8 cellular contexts compared by ENCODE assay signal in genomic region chr7:140229591-140230516, GRCh38. TPM values are rescaled to one million over a fixed set of nuclear protein-coding genes. Genes with fewer than 3 reads are reported as not detected.
DNase-seq lines count a peak whose midpoint lies in the region; ATAC-seq and TF ChIP-seq lines count a peak whose summit lies in the region.

No MANE protein-coding gene starts in this region.

- no peaks in the 10 kb centered on the region for H3K9me3 ChIP-seq in osteoblast (ENCODE audit: low read depth, low read length)
- H3K9me3 ChIP-seq in MG63: no peaks in the 10 kb centered on the region

- H3K36me3 ChIP-seq in BJ (ENCODE audit: control insufficient read depth, insufficient read depth, low read length) (no peaks in the 10 kb centered on the region), osteoblast (ENCODE audit: insufficient read depth, low read length) (no peaks in the 10 kb centered on the region), MG63 (no peaks in the 10 kb centered on the region)

- H3K4me3 ChIP-seq in BJ (ENCODE audit: low read depth, low read length) (peak overlapping the region; percentile 35), epithelial cell of proximal tubule (ENCODE audit: low read depth, low read length) (peak overlapping the region; percentile 64), osteoblast (ENCODE audit: insufficient read depth, low read length) (peak overlapping the region; percentile 69), MG63 (no peak overlapping the region)

- ATAC-seq in HG02759 (IDR thresholded peaks at IDR 0.05; ENCODE audit: unreplicated experiment) (peak; percentile 22), HG03159 (IDR thresholded peaks at IDR 0.05; ENCODE audit: unreplicated experiment) (no peak)
- ATAC-seq in activated CD8-positive, alpha-beta T cell treated with anti-CD3 and anti-CD28 coated beads, Interleukin-2, amount 10 ng/mL, durations not matched to agents 7 days and 5 days: peak; percentile 54

- peaks cover 46% of the 10 kb centered on the region for H3K4me1 Mint-ChIP-seq in activated CD8-positive, alpha-beta T cell treated with anti-CD3 and anti-CD28 coated beads, Interleukin-2, amount 10 ng/mL, durations not matched to agents 7 days and 5 days (ENCODE audit: low read depth)

- DNase-seq in BJ (ENCODE audit: low read depth): no peak
- DNase-seq in activated CD8-positive, alpha-beta T cell treated with anti-CD3 and anti-CD28 coated beads, Interleukin-2, amount 10 ng/mL, durations not matched to agents 7 days and 5 days: peak; percentile 72
- DNase-seq in epithelial cell of proximal tubule (ENCODE audit: low read depth): no peak
- no peak for DNase-seq in osteoblast (ENCODE audit: insufficient read length, low spot score, missing footprints)
- peak; percentile 53 for DNase-seq in ureter (ENCODE audit: low spot score)
- no peak for DNase-seq in MG63

- H4K20me1 ChIP-seq in osteoblast (ENCODE audit: insufficient read depth, low read length): no peaks in the 10 kb centered on the region

- CTCF ChIA-PET in BJ (lab: Yijun Ruan, JAX): interaction anchor here (1.4 kb wide), 1 partner anchor 97 kb away, joined by 3 read pairs; no protein-coding TSS in a partner anchor
- CTCF ChIA-PET in activated CD8-positive, alpha-beta T cell treated with anti-CD3 and anti-CD28 coated beads, Interleukin-2, amount 10 ng/mL, durations not matched to agents 7 days and 5 days (lab: Charles Lee): interaction anchor here (0.8 to 2.0 kb wide), 6 partner anchors 17 to 54 kb away, joined by 3 to 8 read pairs (median 5); no protein-coding TSS in a partner anchor

- H3K27ac ChIP-seq in osteoblast (ENCODE audit: low read depth, low read length): no peak overlapping the region

- H3K36me3 Mint-ChIP-seq in activated CD8-positive, alpha-beta T cell treated with anti-CD3 and anti-CD28 coated beads, Interleukin-2, amount 10 ng/mL, durations not matched to agents 7 days and 5 days (ENCODE audit: low read depth): peaks cover 7% of the 10 kb centered on the region

- H3K4me1 ChIP-seq in osteoblast (ENCODE audit: insufficient read depth, low read length): peaks cover 5% of the 10 kb centered on the region

- H3K27me3 ChIP-seq in BJ (ENCODE audit: control insufficient read depth, insufficient read depth, low read length) (peaks cover 16% of the 10 kb centered on the region), osteoblast (ENCODE audit: insufficient read depth, low read length) (peaks cover 40% of the 10 kb centered on the region), MG63 (no peaks in the 10 kb centered on the region)

- H3K4me3 Mint-ChIP-seq in activated CD8-positive, alpha-beta T cell treated with anti-CD3 and anti-CD28 coated beads, Interleukin-2, amount 10 ng/mL, durations not matched to agents 7 days and 5 days: peak overlapping the region; percentile 85

- POLR2A ChIA-PET in BJ (lab: Charles Lee): no interaction called here
- POLR2A ChIA-PET in activated CD8-positive, alpha-beta T cell treated with anti-CD3 and anti-CD28 coated beads, Interleukin-2, amount 10 ng/mL, durations not matched to agents 7 days and 5 days (lab: Charles Lee): interaction anchor here (0.7 to 2.9 kb wide), 11 partner anchors 9 to 249 kb away, joined by 3 to 25 read pairs (median 5); partner anchors contain the start of gene KDM7A

- peak overlapping the region; percentile 96 for H3K27ac Mint-ChIP-seq in activated CD8-positive, alpha-beta T cell treated with anti-CD3 and anti-CD28 coated beads, Interleukin-2, amount 10 ng/mL, durations not matched to agents 7 days and 5 days

- H3K79me2 ChIP-seq in osteoblast (ENCODE audit: insufficient read depth, low read length): no peaks in the 10 kb centered on the region

- H3K27me3 Mint-ChIP-seq in activated CD8-positive, alpha-beta T cell treated with anti-CD3 and anti-CD28 coated beads, Interleukin-2, amount 10 ng/mL, durations not matched to agents 7 days and 5 days (ENCODE audit: low read depth): peaks cover 2% of the 10 kb centered on the region

- TF ChIP-seq CTCF in BJ (IDR thresholded peaks at IDR 0.05; ENCODE audit: insufficient read depth, low read depth, low read length) (no peak), epithelial cell of proximal tubule (conservative IDR thresholded peaks at IDR 0.05; ENCODE audit: low read depth, low read length) (no peak), osteoblast (IDR thresholded peaks at IDR 0.05; ENCODE audit: extremely low read depth, low read depth, low read length) (no peak)

- H3K4me2 ChIP-seq in osteoblast (ENCODE audit: insufficient read depth, low read length): peak overlapping the region; percentile 89

- peak overlapping the region; percentile 15 for H2AFZ ChIP-seq in osteoblast (ENCODE audit: low read length)

- no peaks in the 10 kb centered on the region for H3K9me3 Mint-ChIP-seq in activated CD8-positive, alpha-beta T cell treated with anti-CD3 and anti-CD28 coated beads, Interleukin-2, amount 10 ng/mL, durations not matched to agents 7 days and 5 days (ENCODE audit: insufficient read depth)

RNA-seq across cellular contexts. Expression of gene KDM7A, which starts 53.1 kb away (rescaled TPM):
- polyA plus RNA-seq in BJ (2011; rRNA removed): 2.9 and 4.3 TPM in 2 replicates
- polyA minus RNA-seq in BJ (2011; rRNA and poly(A)+ RNA removed): 3.6 and 8.7 TPM in 2 replicates
- total RNA-seq in activated CD8-positive, alpha-beta T cell treated with anti-CD3 and anti-CD28 coated beads, Interleukin-2, amount 10 ng/mL, durations not matched to agents 7 days and 5 days: 1 to 10 TPM; 3.9 to 4.1 TPM
- 1.6 and 7.6 TPM in 2 replicates for total RNA-seq in epithelial cell of proximal tubule
- total RNA-seq in osteoblast: 12.4 and 13.4 TPM in 2 replicates
- 17.7 TPM for total RNA-seq in ureter
- 0.39 and 0.46 TPM in 2 replicates for total RNA-seq in MG63 (2014; rRNA removed; shearing (Covaris generic); ENCODE audit: low replicate concordance)

Comparison
In these comparisons a context has a peak if more than half of its experiments do, and no peak if none do; other contexts are left out.
1. DNase-seq: peak in activated CD8-positive, alpha-beta T cell treated with anti-CD3 and anti-CD28 coated beads, Interleukin-2, amount 10 ng/mL, durations not matched to agents 7 days and 5 days (single experiment) and ureter (single experiment); none in BJ (single experiment), epithelial cell of proximal tubule (single experiment), osteoblast (single experiment) and MG63 (single experiment).